Comparison of ENCODE assay signal across 25 cellular contexts in the genomic region with DNA sequence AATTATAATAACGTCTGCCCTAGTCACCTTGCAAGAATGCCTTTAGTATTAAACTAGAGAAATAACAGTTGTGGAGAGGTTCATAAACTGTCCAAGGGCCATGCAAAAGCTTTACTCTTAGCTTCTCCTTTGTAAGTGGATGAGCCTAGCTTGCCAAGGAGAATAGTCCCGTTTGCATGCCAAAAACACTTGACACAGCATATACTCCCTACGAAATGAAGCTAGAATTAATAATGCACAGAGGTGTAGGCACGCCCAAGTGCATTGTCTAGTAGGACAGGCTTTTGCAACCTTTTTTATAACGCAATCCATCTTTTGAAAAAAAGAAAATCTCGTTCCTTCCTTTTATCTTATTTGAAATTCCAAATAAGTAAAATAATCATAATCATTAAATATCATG.
"Had no signal": no experiment of that assay in that cellular context is flagged by ENCODE, and none has a peak within 500 bp of the region (broad histone marks: within the 10 kb centered on the region; RNA-seq: fewer than 3 reads in every experiment).

No MANE protein-coding gene starts in this region.

- H3K27ac Mint-ChIP-seq: activated CD4-positive, alpha-beta memory T cell treated with anti-CD3 and anti-CD28 coated beads for 36 hours; activated CD4-positive, alpha-beta T cell treated with anti-CD3 and anti-CD28 coated beads, Interleukin-2, amount 10 ng/mL, durations not matched to agents 24 days and 14 days; activated T-helper 1 cell treated with anti-CD3 and anti-CD28 coated beads, Interleukin-12 subunit alpha, Interleukin-12 subunit beta, Interleukin-2, Interleukin-4 antibody, amounts not matched to agents 30 ng/mL and 10 ng/mL and 1 ng/mL, durations not matched to agents 14 hours and 24 hours and 36 hours; dendritic cell treated with granulocyte-macrophage colony-stimulating factor and Interleukin-4, amounts not matched to agents 40 ng/mL and 50 ng/mL, for 4 days; T-helper 1 cell treated with Interleukin-12 subunit alpha and Interleukin-12 subunit beta and Interleukin-4 antibody, amounts not matched to agents 30 μg/mL and 1 μg/mL, for 36 hours had no signal

- H3K9me3 ChIP-seq: breast epithelium, gastrocnemius medialis, left lung, right atrium auricular region, spleen, transverse colon had no signal

- H3K27me3 ChIP-seq: breast epithelium, gastrocnemius medialis, left lung, right atrium auricular region, spleen, transverse colon had no signal

- H3K27ac ChIP-seq: breast epithelium, gastrocnemius medialis, left lung, right atrium auricular region, spleen, transverse colon, WERI-Rb-1 had no signal

- H3K4me3 ChIP-seq: breast epithelium, gastrocnemius medialis, left lung, lung, right atrium auricular region, spleen, transverse colon had no signal

- H3K4me1 Mint-ChIP-seq: central memory CD8-positive, alpha-beta T cell; naive B cell had no signal

- H3K27me3 Mint-ChIP-seq: activated CD4-positive, alpha-beta memory T cell treated with anti-CD3 and anti-CD28 coated beads for 36 hours; activated CD4-positive, alpha-beta T cell treated with anti-CD3 and anti-CD28 coated beads, Interleukin-2, amount 10 ng/mL, durations not matched to agents 24 days and 14 days; central memory CD8-positive, alpha-beta T cell; dendritic cell treated with granulocyte-macrophage colony-stimulating factor and Interleukin-4, amounts not matched to agents 40 ng/mL and 50 ng/mL, for 4 days; naive B cell had no signal

- H3K4me1 ChIP-seq: breast epithelium, left lung had no signal

- H3K36me3 Mint-ChIP-seq: activated CD4-positive, alpha-beta memory T cell treated with anti-CD3 and anti-CD28 coated beads for 36 hours had no signal

- DNase-seq: activated CD4-positive, alpha-beta memory T cell treated with anti-CD3 and anti-CD28 coated beads for 36 hours; activated CD4-positive, alpha-beta T cell treated with anti-CD3 and anti-CD28 coated beads, Interleukin-2, amount 10 ng/mL, durations not matched to agents 24 days and 14 days; activated CD8-positive, alpha-beta memory T cell treated with anti-CD3 and anti-CD28 coated beads, Interleukin-2, amount 50 U/mL, for 4 hours; activated effector memory CD4-positive, alpha-beta T cell treated with anti-CD3 and anti-CD28 coated beads, Interleukin-2, amount 50 U/mL, for 16 hours; activated naive CD4-positive, alpha-beta T cell treated with anti-CD3 and anti-CD28 coated beads, Interleukin-2, amount 50 U/mL, for 16 hours; activated T-cell treated with anti-CD3 and anti-CD28 coated beads, Interleukin-2, amount 50 U/mL, for 1 hour; amniotic stem cell; endodermal cell; gastrocnemius medialis; glutamatergic neuron; left lung; naive B cell; spleen; stimulated activated naive CD4-positive, alpha-beta T cell treated with Interleukin-2 at 50 U/mL for 16 hours; T-helper 9 cell; transverse colon; WERI-Rb-1 had no signal

- H3K4me3 Mint-ChIP-seq: activated CD4-positive, alpha-beta memory T cell treated with anti-CD3 and anti-CD28 coated beads for 36 hours; activated CD4-positive, alpha-beta T cell treated with anti-CD3 and anti-CD28 coated beads, Interleukin-2, amount 10 ng/mL, durations not matched to agents 24 days and 14 days; activated T-helper 1 cell treated with anti-CD3 and anti-CD28 coated beads, Interleukin-12 subunit alpha, Interleukin-12 subunit beta, Interleukin-2, Interleukin-4 antibody, amounts not matched to agents 30 ng/mL and 10 ng/mL and 1 ng/mL, durations not matched to agents 14 hours and 24 hours and 36 hours; central memory CD8-positive, alpha-beta T cell; dendritic cell treated with granulocyte-macrophage colony-stimulating factor and Interleukin-4, amounts not matched to agents 40 ng/mL and 50 ng/mL, for 4 days; endodermal cell; naive B cell; T-helper 1 cell treated with Interleukin-12 subunit alpha and Interleukin-12 subunit beta and Interleukin-4 antibody, amounts not matched to agents 30 μg/mL and 1 μg/mL, for 36 hours had no signal

- H3K9me3 Mint-ChIP-seq: activated CD4-positive, alpha-beta memory T cell treated with anti-CD3 and anti-CD28 coated beads for 36 hours; activated CD4-positive, alpha-beta T cell treated with anti-CD3 and anti-CD28 coated beads, Interleukin-2, amount 10 ng/mL, durations not matched to agents 24 days and 14 days; activated T-helper 1 cell treated with anti-CD3 and anti-CD28 coated beads, Interleukin-12 subunit alpha, Interleukin-12 subunit beta, Interleukin-2, Interleukin-4 antibody, amounts not matched to agents 30 ng/mL and 10 ng/mL and 1 ng/mL, durations not matched to agents 14 hours and 24 hours and 36 hours; central memory CD8-positive, alpha-beta T cell; dendritic cell treated with granulocyte-macrophage colony-stimulating factor and Interleukin-4, amounts not matched to agents 40 ng/mL and 50 ng/mL, for 4 days; endodermal cell; naive B cell; T-helper 1 cell treated with Interleukin-12 subunit alpha and Interleukin-12 subunit beta and Interleukin-4 antibody, amounts not matched to agents 30 μg/mL and 1 μg/mL, for 36 hours had no signal

- H3K36me3 ChIP-seq: breast epithelium, gastrocnemius medialis, left lung, right atrium auricular region, transverse colon, WERI-Rb-1 had no signal

- ATAC-seq: activated CD4-positive, CD25-positive, alpha-beta regulatory T cell treated with anti-CD3 and anti-CD28 coated beads, Interleukin-2, amount 50 U/mL, for 24 hours; gastrocnemius medialis; left lung had no signal
